ENCODE assay signal across 9 cellular contexts in the genomic region with DNA sequence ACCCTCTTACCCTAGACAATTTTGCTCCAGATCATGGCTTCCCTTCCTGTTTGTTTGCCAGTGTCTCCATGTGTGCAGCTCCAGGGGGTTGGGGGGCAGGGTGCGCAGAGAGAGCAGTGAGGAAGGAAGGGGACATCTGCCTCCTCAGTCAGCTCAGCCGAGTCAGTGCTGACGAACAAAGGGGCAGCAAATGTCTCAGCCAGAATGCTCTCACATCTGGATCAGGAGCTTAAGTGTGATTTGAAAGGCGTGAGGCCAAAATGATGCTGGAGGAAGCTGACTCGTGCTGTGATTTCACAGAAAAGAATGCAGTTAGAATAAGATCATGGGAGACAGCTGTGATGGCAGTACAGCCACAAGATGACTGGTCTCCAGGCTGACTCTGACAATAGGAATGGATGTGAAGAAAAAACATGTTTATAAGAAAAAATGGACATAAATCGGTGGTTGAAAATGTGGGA. TPM values are rescaled to one million over a fixed set of nuclear protein-coding genes. Genes with fewer than 3 reads are reported as not detected.
DNase-seq lines count a peak whose midpoint lies in the region; ATAC-seq and TF ChIP-seq lines count a peak whose summit lies in the region.
"Had no signal": no experiment of that assay in that cellular context is flagged by ENCODE, and none has a peak within 500 bp of the region (broad histone marks: within the 10 kb centered on the region; RNA-seq: fewer than 3 reads in every experiment).

No MANE protein-coding gene starts in this region.

- H3K9me3 ChIP-seq in MG63 (no peaks in the 10 kb centered on the region), body of pancreas (no peaks in the 10 kb centered on the region)

- peak; percentile 55 for ATAC-seq in body of pancreas
- peak; percentile 85 for ATAC-seq in stimulated activated effector memory CD8-positive, alpha-beta T cell treated with anti-CD3 and anti-CD28 coated beads, Interleukin-12 subunit alpha, Interleukin-12 subunit beta, amount 100 ng/mL, for 72 hours
- no peak for ATAC-seq in GM21717 (IDR thresholded peaks at IDR 0.05; ENCODE audit: unreplicated experiment)

- H3K27ac ChIP-seq in body of pancreas: no peak overlapping the region

- DNase-seq in AG08396 (ENCODE audit: low spot score) (peak; percentile 82), MG63 (peak; percentile 97), body of pancreas (peak; percentile 12 to 54 (median 22)), kidney epithelial cell (ENCODE audit: low read depth) (peak; percentile 100), NCI-H1436 treated with DMSO at 0.1 percent for 48 hours (lab: John Stamatoyannopoulos, UW) (no peak), SIG-M5 treated with dmso at 0.1 percent for 504 hours (lab: John Stamatoyannopoulos, UW; ENCODE audit: unreplicated experiment) (no peak)
- DNase-seq in stimulated activated effector memory CD8-positive, alpha-beta T cell treated with anti-CD3 and anti-CD28 coated beads, Interleukin-12 subunit alpha, Interleukin-12 subunit beta, amount 100 ng/mL, for 72 hours (ENCODE audit: low spot score in 2 of 2): no peak

- intact Hi-C loops in body of pancreas (cut with DNase I): no loop called here

- no peaks in the 10 kb centered on the region for H3K9me3 Mint-ChIP-seq in stimulated activated effector memory CD8-positive, alpha-beta T cell treated with anti-CD3 and anti-CD28 coated beads, Interleukin-12 subunit alpha, Interleukin-12 subunit beta, amount 100 ng/mL, for 72 hours
- H3K9me3 Mint-ChIP-seq: dendritic cell treated with granulocyte-macrophage colony-stimulating factor and Interleukin-4, amounts not matched to agents 40 ng/mL and 50 ng/mL, for 4 days had no signal

- no peaks in the 10 kb centered on the region for H3K4me1 ChIP-seq in body of pancreas

- peaks cover 28% of the 10 kb centered on the region for H3K4me1 Mint-ChIP-seq in stimulated activated effector memory CD8-positive, alpha-beta T cell treated with anti-CD3 and anti-CD28 coated beads, Interleukin-12 subunit alpha, Interleukin-12 subunit beta, amount 100 ng/mL, for 72 hours

- peak overlapping the region; percentile 34 for H3K4me3 ChIP-seq in MG63
- H3K4me3 ChIP-seq in body of pancreas: no peak overlapping the region
- peak overlapping the region; percentile 3 for H3K4me3 ChIP-seq in kidney epithelial cell (ENCODE audit: low read depth, low read length)

- 63 to 65% methylated on average over 6 of the region's 6 CpGs for WGBS in body of pancreas, 2 donors

- no peak overlapping the region for H3K4me3 Mint-ChIP-seq in stimulated activated effector memory CD8-positive, alpha-beta T cell treated with anti-CD3 and anti-CD28 coated beads, Interleukin-12 subunit alpha, Interleukin-12 subunit beta, amount 100 ng/mL, for 72 hours
- H3K4me3 Mint-ChIP-seq: dendritic cell treated with granulocyte-macrophage colony-stimulating factor and Interleukin-4, amounts not matched to agents 40 ng/mL and 50 ng/mL, for 4 days had no signal

- H3K27me3 ChIP-seq in MG63 (no peaks in the 10 kb centered on the region), body of pancreas (no peaks in the 10 kb centered on the region), kidney epithelial cell (ENCODE audit: control insufficient read depth, insufficient read depth, low read length) (no peaks in the 10 kb centered on the region)

- H3K36me3 Mint-ChIP-seq in stimulated activated effector memory CD8-positive, alpha-beta T cell treated with anti-CD3 and anti-CD28 coated beads, Interleukin-12 subunit alpha, Interleukin-12 subunit beta, amount 100 ng/mL, for 72 hours: no peaks in the 10 kb centered on the region

- H3K27ac Mint-ChIP-seq in stimulated activated effector memory CD8-positive, alpha-beta T cell treated with anti-CD3 and anti-CD28 coated beads, Interleukin-12 subunit alpha, Interleukin-12 subunit beta, amount 100 ng/mL, for 72 hours: no peak overlapping the region
- H3K27ac Mint-ChIP-seq: dendritic cell treated with granulocyte-macrophage colony-stimulating factor and Interleukin-4, amounts not matched to agents 40 ng/mL and 50 ng/mL, for 4 days had no signal

- H3K36me3 ChIP-seq in MG63 (no peaks in the 10 kb centered on the region), body of pancreas (replicated peaks in 1 of 2; ENCODE audit: insufficient read depth in 1 of 2, low read depth in 2 of 2) (no peaks in the 10 kb centered on the region), kidney epithelial cell (ENCODE audit: control insufficient read depth, insufficient read depth, low read length) (no peaks in the 10 kb centered on the region)

- TF ChIP-seq CTCF in body of pancreas (IDR thresholded peaks at IDR 0.05): no peak
- no peak for TF ChIP-seq CTCF in kidney epithelial cell (IDR thresholded peaks at IDR 0.05; ENCODE audit: insufficient read depth, low read length, poor library complexity, severe bottlenecking)

- no peak for TF ChIP-seq POLR2A in body of pancreas (IDR thresholded peaks at IDR 0.05)

RNA-seq across cellular contexts. Expression of gene CDK17, which starts 27.1 kb away (rescaled TPM):
- total RNA-seq in MG63 (2014; rRNA removed; shearing (Covaris generic); ENCODE audit: low replicate concordance): 18.4 and 57.2 TPM in 2 replicates
- 10 to 100 TPM; 17.5 to 29.8 TPM for total RNA-seq in body of pancreas
- 46.4 and 51.8 TPM in 2 replicates for total RNA-seq in kidney epithelial cell

Comparison
In these comparisons a context has a peak if more than half of its experiments do, and no peak if none do; other contexts are left out.
1. DNase-seq: peak in AG08396 (single experiment), MG63 (single experiment), body of pancreas (4 of 4) and kidney epithelial cell (single experiment); none in stimulated activated effector memory CD8-positive, alpha-beta T cell treated with anti-CD3 and anti-CD28 coated beads, Interleukin-12 subunit alpha, Interleukin-12 subunit beta, amount 100 ng/mL, for 72 hours (0 of 2), NCI-H1436 treated with DMSO at 0.1 percent for 48 hours (single experiment) and SIG-M5 treated with dmso at 0.1 percent for 504 hours (single experiment).
2. H3K4me3 ChIP-seq: peak in MG63 (single experiment) and kidney epithelial cell (single experiment); none in body of pancreas (0 of 2).